ENCODE assay signal across 8 cellular contexts in the genomic region with DNA sequence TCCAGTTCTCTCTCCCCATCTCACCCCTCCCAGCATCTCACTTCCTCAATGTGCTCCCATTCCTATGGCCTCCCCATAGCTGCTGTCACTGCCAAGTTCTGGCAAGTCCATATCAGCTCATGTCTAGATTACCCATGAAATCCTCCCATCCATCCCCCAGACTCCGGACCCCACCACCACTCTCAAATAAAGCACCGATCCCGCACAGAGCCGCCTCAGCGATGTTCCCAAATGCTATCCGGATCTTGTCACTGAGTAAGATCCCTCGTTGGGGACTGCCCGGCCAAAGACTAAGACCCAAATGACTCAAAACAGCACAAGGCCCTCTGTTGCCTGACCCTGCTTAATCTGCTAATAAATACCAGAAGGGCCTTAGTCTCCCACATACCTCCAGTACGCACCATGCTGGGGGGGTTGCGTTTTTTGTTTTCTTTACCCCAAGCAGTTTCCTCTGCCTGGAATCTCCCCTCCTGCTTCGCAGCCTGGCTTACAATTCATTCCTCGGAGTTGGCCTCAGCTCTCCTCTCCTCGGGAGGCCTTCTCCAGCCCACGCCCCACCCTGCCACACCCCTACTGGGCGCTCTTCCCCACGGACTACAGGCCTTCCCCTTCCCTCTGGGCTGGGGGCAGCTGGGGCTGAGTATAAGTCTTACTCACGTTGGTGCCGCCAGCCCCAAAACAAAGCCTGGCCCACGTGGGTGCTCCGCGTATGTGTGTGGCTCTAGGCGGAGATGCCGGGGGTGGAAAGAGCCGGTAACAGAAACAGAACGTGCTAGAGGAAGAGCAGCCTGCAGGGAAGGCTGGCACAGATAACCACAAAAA.
DNase-seq lines count a peak whose midpoint lies in the region; ATAC-seq lines count a peak whose summit lies in the region.

No MANE protein-coding gene starts in this region.

- no peaks in the 10 kb centered on the region for H3K9me3 Mint-ChIP-seq in dendritic cell treated with granulocyte-macrophage colony-stimulating factor and Interleukin-4, amounts not matched to agents 40 ng/mL and 50 ng/mL, for 4 days
- no peaks in the 10 kb centered on the region for H3K9me3 Mint-ChIP-seq in memory B cell

- intact Hi-C loops in dendritic cell treated with granulocyte-macrophage colony-stimulating factor and Interleukin-4, amounts not matched to agents 40 ng/mL and 50 ng/mL, for 4 days (cut with micrococcal nuclease), result loop anchor here (1.0 to 10.0 kb wide), 6 partner anchors 8 to 491 kb away; a partner anchor contains a TSS

- H3K36me3 Mint-ChIP-seq in dendritic cell treated with granulocyte-macrophage colony-stimulating factor and Interleukin-4, amounts not matched to agents 40 ng/mL and 50 ng/mL, for 4 days (ENCODE audit: low read depth), result peaks cover 23% of the 10 kb centered on the region
- H3K36me3 Mint-ChIP-seq in memory B cell, result no peaks in the 10 kb centered on the region

- peak overlapping the region; percentile 84 for H3K27ac Mint-ChIP-seq in dendritic cell treated with granulocyte-macrophage colony-stimulating factor and Interleukin-4, amounts not matched to agents 40 ng/mL and 50 ng/mL, for 4 days
- H3K27ac Mint-ChIP-seq in memory B cell, result no peak overlapping the region

- peaks cover 19% of the 10 kb centered on the region for H3K27me3 Mint-ChIP-seq in dendritic cell treated with granulocyte-macrophage colony-stimulating factor and Interleukin-4, amounts not matched to agents 40 ng/mL and 50 ng/mL, for 4 days
- no peaks in the 10 kb centered on the region for H3K27me3 Mint-ChIP-seq in memory B cell

- no peak for ATAC-seq in memory B cell (ENCODE audit: low read depth)
- no peak for ATAC-seq in GM21528 (IDR thresholded peaks at IDR 0.05; ENCODE audit: low FRiP score, unreplicated experiment)

- DNase-seq in NCI-H748 (lab: John Stamatoyannopoulos, UW; ENCODE audit: unreplicated experiment) (peak; percentile 5), NCI-H748 treated with DMSO at 0.1 percent for 48 hours (lab: John Stamatoyannopoulos, UW) (no peak), memory B cell (ENCODE audit: low spot score in 2 of 2) (no peak), putamen (ENCODE audit: low spot score) (no peak)
- DNase-seq in activated CD4-positive, alpha-beta T cell treated with anti-CD3 and anti-CD28 coated beads for 24 hours (ENCODE audit: low read depth in 2 of 2), result peak; percentile 54
- DNase-seq in stimulated activated naive CD4-positive, alpha-beta T cell treated with Interleukin-2 at 50 U/mL for 16 hours (lab: John Stamatoyannopoulos, UW), result peak; percentile 69

- H3K4me3 Mint-ChIP-seq in dendritic cell treated with granulocyte-macrophage colony-stimulating factor and Interleukin-4, amounts not matched to agents 40 ng/mL and 50 ng/mL, for 4 days, result peak overlapping the region; percentile 72
- H3K4me3 Mint-ChIP-seq in memory B cell, result peak overlapping the region; percentile 21

- peaks cover 56% of the 10 kb centered on the region for H3K4me1 Mint-ChIP-seq in dendritic cell treated with granulocyte-macrophage colony-stimulating factor and Interleukin-4, amounts not matched to agents 40 ng/mL and 50 ng/mL, for 4 days (ENCODE audit: low read depth)
- peaks cover 28% of the 10 kb centered on the region for H3K4me1 Mint-ChIP-seq in memory B cell

Comparison
In these comparisons a context has a peak if more than half of its experiments do, and no peak if none do; other contexts are left out.
1. DNase-seq: peak in NCI-H748 (single experiment), activated CD4-positive, alpha-beta T cell treated with anti-CD3 and anti-CD28 coated beads for 24 hours (2 of 2) and stimulated activated naive CD4-positive, alpha-beta T cell treated with Interleukin-2 at 50 U/mL for 16 hours (single experiment); none in NCI-H748 treated with DMSO at 0.1 percent for 48 hours (single experiment), memory B cell (0 of 2) and putamen (single experiment).